Comparison of ENCODE assay signal across 15 cellular contexts in the genomic region with DNA sequence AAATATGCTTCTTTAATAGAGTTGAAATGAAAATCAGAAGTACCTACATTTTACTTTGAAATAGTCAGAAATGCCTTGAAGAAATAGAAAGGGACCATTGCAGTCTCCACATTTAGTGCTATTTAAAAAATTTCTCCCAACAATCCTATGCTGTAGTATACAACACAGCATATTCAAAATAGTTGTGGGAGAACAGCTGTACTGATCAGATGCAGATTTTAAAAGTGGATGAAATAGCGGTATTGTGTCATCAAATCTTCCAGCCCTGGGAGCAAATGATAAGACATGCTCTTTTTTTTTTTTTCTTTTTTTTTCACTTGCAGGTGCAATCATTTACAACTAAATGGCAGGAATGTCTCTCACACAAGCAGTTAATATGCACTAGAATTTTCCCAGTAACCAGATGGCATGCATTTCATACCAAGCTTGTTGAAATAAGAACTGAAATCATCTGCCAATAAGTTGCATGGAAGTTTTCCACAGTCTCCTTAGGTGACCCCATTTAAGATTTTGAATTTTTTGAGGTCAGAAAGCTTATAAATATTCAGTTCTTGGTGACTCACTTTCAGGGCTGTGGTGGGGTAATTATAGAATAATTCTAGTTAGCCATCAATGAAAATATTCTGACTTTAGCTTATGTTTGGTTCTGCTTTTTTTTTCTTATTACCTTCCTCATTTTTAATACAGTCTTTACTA.
A peak's percentile ranks its signal among the peaks of the same experiment; 100 is the strongest.
DNase-seq lines count a peak whose midpoint lies in the region; ATAC-seq and TF ChIP-seq lines count a peak whose summit lies in the region.
"Had no signal": no experiment of that assay in that cellular context is flagged by ENCODE, and none has a peak within 500 bp of the region (broad histone marks: within the 10 kb centered on the region; RNA-seq: fewer than 3 reads in every experiment).

No MANE protein-coding gene starts in this region.

- peaks cover 5% of the 10 kb centered on the region for H3K27me3 Mint-ChIP-seq in activated naive CD8-positive, alpha-beta T cell treated with anti-CD3 and anti-CD28 coated beads, Interleukin-2, amount 50 U/mL, for 24 hours
- peaks cover 7% of the 10 kb centered on the region for H3K27me3 Mint-ChIP-seq in activated T-cell treated with anti-CD3 and anti-CD28 coated beads, Interleukin-2, amount 50 U/mL, for 72 hours (ENCODE audit: low read depth)

- no peaks in the 10 kb centered on the region for H3K36me3 ChIP-seq in OCI-LY3 (replicated peaks; ENCODE audit: low read depth, low read length)

- H3K27ac Mint-ChIP-seq in activated naive CD8-positive, alpha-beta T cell treated with anti-CD3 and anti-CD28 coated beads, Interleukin-2, amount 50 U/mL, for 24 hours = no peak overlapping the region
- no peak overlapping the region for H3K27ac Mint-ChIP-seq in activated T-cell treated with anti-CD3 and anti-CD28 coated beads, Interleukin-2, amount 50 U/mL, for 72 hours
- H3K27ac Mint-ChIP-seq: activated naive CD8-positive, alpha-beta T cell; nephron had no signal

- H2AFZ ChIP-seq in OCI-LY3 (ENCODE audit: low read depth, low read length) = no peak overlapping the region

- DNase-seq in GM03348 (ENCODE audit: low spot score) (peak; percentile 24), epithelial cell of proximal tubule (ENCODE audit: low read depth) (peak; percentile 70), skeletal muscle cell (ENCODE audit: low read depth) (peak; percentile 48)
- DNase-seq in activated naive CD8-positive, alpha-beta T cell treated with anti-CD3 and anti-CD28 coated beads, Interleukin-2, amount 50 U/mL, for 24 hours = no peak
- no peak for DNase-seq in activated T-cell treated with anti-CD3 and anti-CD28 coated beads, Interleukin-2, amount 50 U/mL, for 72 hours
- DNase-seq: activated CD8-positive, alpha-beta memory T cell treated with anti-CD3 and anti-CD28 coated beads, Interleukin-2, amount 50 U/mL, for 4 hours; glutamatergic neuron; NCI-H1092 treated with DMSO at 0.1 percent for 48 hours; NCI-H524 treated with DMSO at 0.1 percent for 48 hours; SHP77 had no signal

- peaks cover 13% of the 10 kb centered on the region; the same call in 1 of the 2 replicates for H3K27me3 ChIP-seq in OCI-LY3 (ENCODE audit: low read depth, low read length)

- H3K4me1 Mint-ChIP-seq in activated naive CD8-positive, alpha-beta T cell treated with anti-CD3 and anti-CD28 coated beads, Interleukin-2, amount 50 U/mL, for 24 hours = peaks cover 12% of the 10 kb centered on the region
- H3K4me1 Mint-ChIP-seq in activated T-cell treated with anti-CD3 and anti-CD28 coated beads, Interleukin-2, amount 50 U/mL, for 72 hours (ENCODE audit: low read depth) = peaks cover 6% of the 10 kb centered on the region
- H3K4me1 Mint-ChIP-seq: nephron had no signal

- H3K9me3 ChIP-seq in OCI-LY3 (ENCODE audit: insufficient read depth, low read length) = no peaks in the 10 kb centered on the region

- H3K79me2 ChIP-seq in OCI-LY3 (ENCODE audit: low read length) = no peaks in the 10 kb centered on the region

- H3K4me1 ChIP-seq in OCI-LY3 (ENCODE audit: low read length) = peaks cover 44% of the 10 kb centered on the region

- no peak overlapping the region for H3K9ac ChIP-seq in OCI-LY3 (ENCODE audit: low read length)

- no peak overlapping the region for H3K27ac ChIP-seq in OCI-LY3 (ENCODE audit: low read length)
- H3K27ac ChIP-seq: VCaP had no signal

- H3K9me3 Mint-ChIP-seq in activated naive CD8-positive, alpha-beta T cell treated with anti-CD3 and anti-CD28 coated beads, Interleukin-2, amount 50 U/mL, for 24 hours = no peaks in the 10 kb centered on the region
- H3K9me3 Mint-ChIP-seq in activated T-cell treated with anti-CD3 and anti-CD28 coated beads, Interleukin-2, amount 50 U/mL, for 72 hours = no peaks in the 10 kb centered on the region
- H3K9me3 Mint-ChIP-seq: nephron had no signal

- H3K4me3 Mint-ChIP-seq in activated naive CD8-positive, alpha-beta T cell treated with anti-CD3 and anti-CD28 coated beads, Interleukin-2, amount 50 U/mL, for 24 hours = no peak overlapping the region
- H3K4me3 Mint-ChIP-seq in activated T-cell treated with anti-CD3 and anti-CD28 coated beads, Interleukin-2, amount 50 U/mL, for 72 hours = no peak overlapping the region
- H3K4me3 Mint-ChIP-seq: activated naive CD8-positive, alpha-beta T cell; nephron had no signal

- no peaks in the 10 kb centered on the region for H4K20me1 ChIP-seq in OCI-LY3 (ENCODE audit: insufficient read depth, low read length)

- ATAC-seq in HG03354 (IDR thresholded peaks at IDR 0.05; ENCODE audit: poor library complexity, severe bottlenecking, unreplicated experiment) = no peak
- no peak for ATAC-seq in activated naive CD8-positive, alpha-beta T cell treated with anti-CD3 and anti-CD28 coated beads, Interleukin-2, amount 50 U/mL, for 24 hours
- ATAC-seq in activated T-cell treated with anti-CD3 and anti-CD28 coated beads, Interleukin-2, amount 50 U/mL, for 72 hours (replicated peaks in 1 of 2) = no peak

- TF ChIP-seq CTCF in OCI-LY3 (IDR thresholded peaks at IDR 0.05; ENCODE audit: low read depth, low read length) (no peak), epithelial cell of proximal tubule (conservative IDR thresholded peaks at IDR 0.05; ENCODE audit: low read depth, low read length) (no peak)

- no peak overlapping the region for H3K4me3 ChIP-seq in OCI-LY3 (ENCODE audit: low read length)
- no peak overlapping the region for H3K4me3 ChIP-seq in epithelial cell of proximal tubule (ENCODE audit: low read depth, low read length)
- H3K4me3 ChIP-seq in skeletal muscle cell (ENCODE audit: low read depth, low read length) = no peak overlapping the region

- H3K4me2 ChIP-seq in OCI-LY3 (ENCODE audit: low read length) = peak overlapping the region; percentile 55

- H3K36me3 Mint-ChIP-seq in activated naive CD8-positive, alpha-beta T cell treated with anti-CD3 and anti-CD28 coated beads, Interleukin-2, amount 50 U/mL, for 24 hours (ENCODE audit: low read depth) = no peaks in the 10 kb centered on the region
- no peaks in the 10 kb centered on the region for H3K36me3 Mint-ChIP-seq in activated T-cell treated with anti-CD3 and anti-CD28 coated beads, Interleukin-2, amount 50 U/mL, for 72 hours (ENCODE audit: insufficient read depth in 2 of 2)
- H3K36me3 Mint-ChIP-seq: activated naive CD8-positive, alpha-beta T cell had no signal

Comparison
In these comparisons a context has a peak if more than half of its experiments do, and no peak if none do; other contexts are left out.
1. DNase-seq: peak in GM03348 (single experiment), epithelial cell of proximal tubule (single experiment) and skeletal muscle cell (single experiment); none in activated naive CD8-positive, alpha-beta T cell treated with anti-CD3 and anti-CD28 coated beads, Interleukin-2, amount 50 U/mL, for 24 hours (single experiment) and activated T-cell treated with anti-CD3 and anti-CD28 coated beads, Interleukin-2, amount 50 U/mL, for 72 hours (0 of 2).